Comparison of ENCODE assay signal across 20 cellular contexts in the genomic region with DNA sequence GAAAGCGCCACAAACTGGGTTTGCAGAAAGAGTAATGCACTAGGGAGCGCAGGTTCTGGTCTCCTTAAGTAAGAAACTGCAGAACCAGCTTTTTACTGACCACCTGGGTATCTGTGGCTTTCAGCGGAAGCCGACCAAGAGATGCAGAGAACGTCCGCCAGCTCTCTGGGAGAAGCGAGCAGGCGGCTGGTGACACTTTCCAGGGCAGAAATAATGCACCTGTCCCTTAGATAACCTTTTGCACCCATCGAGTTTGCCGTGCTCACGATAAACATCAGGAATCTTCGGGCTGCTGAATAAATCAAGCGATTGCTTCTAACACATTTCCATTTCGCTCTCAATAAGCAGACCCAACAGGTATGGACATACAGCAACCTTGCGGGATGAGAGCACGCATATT. TPM values are rescaled to one million over a fixed set of nuclear protein-coding genes. Genes with fewer than 3 reads are reported as not detected.
A peak's percentile ranks its signal among the peaks of the same experiment; 100 is the strongest.
DNase-seq lines count a peak whose midpoint lies in the region; ATAC-seq, FAIRE-seq and TF ChIP-seq lines count a peak whose summit lies in the region.
"Had no signal": no experiment of that assay in that cellular context is flagged by ENCODE, and none has a peak within 500 bp of the region (broad histone marks: within the 10 kb centered on the region; RNA-seq: fewer than 3 reads in every experiment).

No MANE protein-coding gene starts in this region.

- DNase-seq in ELF-1 (ENCODE audit: low read depth, low spot score) (peak; percentile 57), H1 (ENCODE audit: low read depth in 1 of 2, low spot score in 2 of 2) (no peak), SJCRH30 (no peak)
- no peak for DNase-seq in activated effector memory CD4-positive, alpha-beta T cell treated with anti-CD3 and anti-CD28 coated beads, Interleukin-2, amount 50 U/mL, for 16 hours
- no peak for DNase-seq in NK-92 treated with Interleukin-12 subunit alpha and Interleukin-12 subunit beta, amount 100 ng/mL, for 24 hours (lab: John Stamatoyannopoulos, UW)
- DNase-seq: CD8-positive, alpha-beta T cell; GDM1; HCEC 1CT; KG1; NCI-H1092 treated with DMSO at 0.1 percent for 48 hours; NCI-H1694; NCI-H2107 had no signal

- peak overlapping the region; percentile 36 for H3K4me3 ChIP-seq in HUES6 (ENCODE audit: low read depth, low read length)
- peak overlapping the region in 2 of 4 experiments; percentile 5 to 38; a peak in 3 of 8 replicates for H3K4me3 ChIP-seq in H1 (ENCODE audit: extremely low read depth in 1 of 4, insufficient read depth in 2 of 4, low read depth in 3 of 4, low read length in 4 of 4)
- H3K4me3 ChIP-seq in mucosa of rectum (ENCODE audit: low read length in 2 of 2) = peak overlapping the region; percentile 26 to 67
- H3K4me3 ChIP-seq in SJCRH30 = no peak overlapping the region

- H3K23me2 ChIP-seq in H1 (ENCODE audit: low read depth, low read length) = peaks cover 32% of the 10 kb centered on the region

- no peak overlapping the region for H2BK5ac ChIP-seq in H1 (ENCODE audit: low read depth, low read length)

- H3K9ac ChIP-seq in HUES6 (ENCODE audit: low read length) (no peak overlapping the region), H1 (replicated peaks in 1 of 4; ENCODE audit: extremely low read depth in 1 of 4, low read depth in 3 of 4, low read length in 3 of 4) (no peak overlapping the region), mucosa of rectum (ENCODE audit: low read depth in 1 of 2, low read length in 2 of 2) (no peak overlapping the region)

- no peak overlapping the region for H4K91ac ChIP-seq in H1 (replicated peaks; ENCODE audit: insufficient read length, low read length)

- no peak overlapping the region for H2AK5ac ChIP-seq in H1 (ENCODE audit: low read depth, low read length)

- peaks cover 3 to 4% of the 10 kb centered on the region in 2 experiments for H4K20me1 ChIP-seq in H1 (replicated peaks in 1 of 2; ENCODE audit: control insufficient read depth in 1 of 2, insufficient read depth in 2 of 2, low read length in 2 of 2)

- H3K4ac ChIP-seq in H1 (replicated peaks; ENCODE audit: insufficient read length, low read depth, low read length) = no peak overlapping the region

- H3K36me3 ChIP-seq in HUES6 (ENCODE audit: control insufficient read depth, insufficient read depth, low read length) (no peaks in the 10 kb centered on the region), H1 (ENCODE audit: control insufficient read depth in 2 of 4, insufficient read depth in 4 of 4, low read length in 3 of 4) (no peaks in the 10 kb centered on the region), mucosa of rectum (ENCODE audit: control insufficient read depth in 2 of 2, insufficient read depth in 2 of 2, low read length in 2 of 2) (no peaks in the 10 kb centered on the region), SJCRH30 (no peaks in the 10 kb centered on the region)

- no peak overlapping the region for H3K23ac ChIP-seq in H1 (ENCODE audit: insufficient read length)

- H3K79me1 ChIP-seq in H1 (ENCODE audit: low read depth, low read length) = no peaks in the 10 kb centered on the region; the same call in 1 of the 2 replicates

- no peak overlapping the region for H4K5ac ChIP-seq in H1 (ENCODE audit: insufficient read length, low read depth, low read length)

- H3K27ac ChIP-seq in HUES6 (ENCODE audit: low read depth, low read length) (no peak overlapping the region), H1 (ENCODE audit: low read depth, low read length) (no peak overlapping the region), mucosa of rectum (ENCODE audit: low read depth in 2 of 2, low read length in 2 of 2) (peak overlapping the region; percentile 38 to 68), SJCRH30 (no peak overlapping the region)
- H3K27ac ChIP-seq: 22Rv1 had no signal

- no peaks in the 10 kb centered on the region for H3K79me2 ChIP-seq in H1 (ENCODE audit: control insufficient read depth in 1 of 2, insufficient read depth in 2 of 2, low read length in 2 of 2)

- H4K8ac ChIP-seq in H1 (ENCODE audit: extremely low read depth, insufficient read depth, low read length) = no peak overlapping the region

- H2BK20ac ChIP-seq in H1 (ENCODE audit: low read length) = no peak overlapping the region

- H2BK15ac ChIP-seq in H1 (ENCODE audit: low read length) = no peak overlapping the region

- CTCF ChIA-PET in H1 (lab: Charles Lee; ENCODE audit: partially characterized antibody) = no interaction called here

- POLR2A ChIA-PET in H1 (lab: Charles Lee; ENCODE audit: partially characterized antibody) = no interaction called here

- TF ChIP-seq POLR2A in H1 (IDR thresholded peaks at IDR 0.05; ENCODE audit: control extremely low read depth in 1 of 2, low read depth in 2 of 2, low read length in 2 of 2) = no peak

- no peak overlapping the region for H3K14ac ChIP-seq in H1 (ENCODE audit: insufficient read length)

- no peak overlapping the region for H2BK120ac ChIP-seq in H1 (replicated peaks; ENCODE audit: low read depth, low read length)

- 5% methylated on average over 16 of the region's 16 CpGs; no CpG with 5 or more reads in 1 of the 2 experiments for WGBS in H1 (ENCODE audit: extremely low coverage in 1 of 2, insufficient coverage in 1 of 2, insufficient read length in 1 of 2, insufficient replicate concordance in 2 of 2, low coverage in 1 of 2, low lambda C conversion rate in 2 of 2, missing lambda C conversion rate in 1 of 2), 2 experiments

- H3K4me1 ChIP-seq in HUES6 (ENCODE audit: control insufficient read depth, insufficient read depth, low read length) (peaks cover 43% of the 10 kb centered on the region), H1 (replicated peaks in 1 of 4; ENCODE audit: control insufficient read depth in 3 of 4, insufficient read depth in 4 of 4, low read length in 3 of 4) (peaks cover 8 to 17% (median 15%) of the 10 kb centered on the region in 4 experiments; a peak in 6 of 7 replicates), mucosa of rectum (ENCODE audit: control insufficient read depth in 2 of 2, insufficient read depth in 2 of 2, low read length in 2 of 2) (peaks cover 2 to 21% of the 10 kb centered on the region in 2 donors), SJCRH30 (no peaks in the 10 kb centered on the region)

- no peak overlapping the region for H3K56ac ChIP-seq in H1 (replicated peaks; ENCODE audit: insufficient read length, low read depth, low read length)

- FAIRE-seq in H1 (lab: Jason Lieb, UNC) = peak; percentile 68
- FAIRE-seq: D721Med had no signal

- TF ChIP-seq RAD21 in H1 (IDR thresholded peaks at IDR 0.05 in 1 of 2, conservative IDR thresholded peaks at IDR 0.05 in 1 of 2; ENCODE audit: low read depth in 2 of 2, low read length in 2 of 2) = no peak

- no peak for TF ChIP-seq CTCF in H1 (IDR thresholded peaks at IDR 0.05; ENCODE audit: control extremely low read depth in 1 of 3, insufficient read depth in 1 of 3, low read depth in 1 of 3, low read length in 3 of 3)

- ATAC-seq in GM18870 (IDR thresholded peaks at IDR 0.05; ENCODE audit: unreplicated experiment) = no peak
- ATAC-seq: CD8-positive, alpha-beta T cell; Right ventricle myocardium inferior had no signal

- H3K9me3 ChIP-seq in HUES6 (ENCODE audit: control insufficient read depth, insufficient read depth, low read depth, low read length) (no peaks in the 10 kb centered on the region), H1 (ENCODE audit: insufficient read depth in 2 of 2, low read depth in 1 of 2, low read length in 1 of 2) (no peaks in the 10 kb centered on the region), mucosa of rectum (ENCODE audit: control insufficient read depth in 2 of 2, low read length in 2 of 2) (no peaks in the 10 kb centered on the region), SJCRH30 (replicated peaks) (no peaks in the 10 kb centered on the region)

- no peak overlapping the region for H2AFZ ChIP-seq in H1 (ENCODE audit: low read length)

- H2BK12ac ChIP-seq in H1 (ENCODE audit: low read depth, low read length) = no peak overlapping the region

- H3K18ac ChIP-seq in H1 (ENCODE audit: extremely low read depth, low read length) = no peak overlapping the region

- no peak for TF ChIP-seq EP300 in H1 (IDR thresholded peaks at IDR 0.05; ENCODE audit: borderline replicate concordance in 1 of 2, low read depth in 2 of 2, low read length in 2 of 2)

- H3K27me3 ChIP-seq in HUES6 (ENCODE audit: control insufficient read depth, insufficient read depth, low read length) = peaks cover 98% of the 10 kb centered on the region
- peaks cover 50 to 80% (median 66%) of the 10 kb centered on the region in 4 experiments for H3K27me3 ChIP-seq in H1 (replicated peaks in 1 of 4; ENCODE audit: control insufficient read depth in 3 of 4, extremely low read depth in 1 of 4, insufficient read depth in 3 of 4, low read length in 3 of 4)
- H3K27me3 ChIP-seq in mucosa of rectum (ENCODE audit: control insufficient read depth in 2 of 2, insufficient read depth in 2 of 2, low read length in 2 of 2) = peaks cover 40 to 47% of the 10 kb centered on the region in 2 donors
- peaks cover 14% of the 10 kb centered on the region for H3K27me3 ChIP-seq in SJCRH30

- peak overlapping the region; percentile 32 to 67 for H3K4me2 ChIP-seq in H1 (ENCODE audit: insufficient read depth in 1 of 2, low read depth in 2 of 2, low read length in 2 of 2)

TF ChIP-seq in H1, 55 proteins besides CTCF, POLR2A, EP300 and RAD21 (continues in another document):
- TF ChIP-seq RBBP5 (IDR thresholded peaks at IDR 0.05; ENCODE audit: borderline replicate concordance, low read depth, low read length) (no peak), CBX8 (IDR thresholded peaks at IDR 0.05; ENCODE audit: borderline replicate concordance, low read depth, low read length) (no peak), RFX5 (IDR thresholded peaks at IDR 0.05; ENCODE audit: borderline replicate concordance, low read depth, low read length) (no peak), CTBP2 (IDR thresholded peaks at IDR 0.05; ENCODE audit: borderline replicate concordance, insufficient read depth, insufficient read length, low read length) (peak; percentile 38), JUN (IDR thresholded peaks at IDR 0.05; ENCODE audit: low read depth, low read length) (no peak), SUZ12 (IDR thresholded peaks at IDR 0.05; ENCODE audit: low read length) (peak; percentile 86; the same call in 1 of the 2 replicates), GTF2F1 (IDR thresholded peaks at IDR 0.05; ENCODE audit: borderline replicate concordance, low read depth, low read length) (no peak), RNF2 (IDR thresholded peaks at IDR 0.05; ENCODE audit: borderline replicate concordance, low read depth, low read length, missing control alignments, poor library complexity, severe bottlenecking) (peak; percentile 96)

RNA-seq across cellular contexts. Expression of gene ATOH1, which starts 3.5 kb away (rescaled TPM):
- 0.61 and 0.76 TPM in 2 replicates for total RNA-seq in H1 (2021; fragmentation: NEBNext Ultra II Directional; extraction: Animal tissue kit (Norgen Biotek cat#: 25700))
- polyA plus RNA-seq in H1 (2011; rRNA removed) = 0.12 and 0.28 TPM in 2 replicates
- 0.23 TPM for polyA plus RNA-seq in H1 (2011; cell fraction: cytosol; rRNA removed)
- 0.34 TPM for polyA plus RNA-seq in H1 (2011; cell fraction: nucleus; rRNA removed)
- 0.14 to 0.31 TPM (median 0.19 TPM) in 4 replicates for polyA plus RNA-seq in H1 (2012, experiment 1 of 2)
- 0.31 TPM for polyA plus RNA-seq in H1 (2012, experiment 2 of 2)
- 0.55 TPM for polyA plus RNA-seq in H1 (2013, experiment 1 of 2)
- 0.52 TPM for polyA plus RNA-seq in H1 (2013, experiment 2 of 2)
- 0.15 and 0.16 TPM in 2 replicates for polyA minus RNA-seq in H1 (2011; rRNA and poly(A)+ RNA removed)
- polyA minus RNA-seq in H1 (2011; cell fraction: cytosol; rRNA and poly(A)+ RNA removed) = not detected
- polyA minus RNA-seq in H1 (2011; cell fraction: nucleus; rRNA and poly(A)+ RNA removed) = 0.70 TPM
- total RNA-seq in SJCRH30 (2014; rRNA removed; shearing (Covaris generic)) = not detected in 2 replicates
- total RNA-seq: CD8-positive, alpha-beta T cell; MCF 10A; Right ventricle myocardium inferior had no signal
- polyA plus RNA-seq: BJ had no signal

Comparison
In these comparisons a context has a peak if more than half of its experiments do, and no peak if none do; other contexts are left out.
1. H3K27ac ChIP-seq: peak in mucosa of rectum (2 of 2); none in HUES6 (single experiment), H1 (single experiment) and SJCRH30 (single experiment).